ENCODE assay signal across 8 cellular contexts in genomic region chr5:138438724-138439536, GRCh38. TPM values are rescaled to one million over a fixed set of nuclear protein-coding genes. Genes with fewer than 3 reads are reported as not detected.
DNase-seq lines count a peak whose midpoint lies in the region; ATAC-seq, FAIRE-seq and TF ChIP-seq lines count a peak whose summit lies in the region.

Gene REEP2, plus strand, starts transcription at chr5:138439057. Its CDS starts 152 bp downstream, at chr5:138439209.

- peaks cover 9% of the 10 kb centered on the region for H3K4me1 ChIP-seq in endothelial cell of umbilical vein (ENCODE audit: control insufficient read depth, extremely low read depth, insufficient read depth, low read length)
- H3K4me1 ChIP-seq in mucosa of descending colon (ENCODE audit: low read depth) = peaks cover 5% of the 10 kb centered on the region

- H3K4me3 Mint-ChIP-seq in stimulated activated naive B cell treated with anti-CD40 and anti-IgM and Interleukin-4, amounts not matched to agents 10 μg/mL and 1 μg/mL and 100 μg/mL, for 72 hours = peak within 1 kb of the TSS; percentile 85 to 88

- no peaks in the 10 kb centered on the region for H4K20me1 ChIP-seq in endothelial cell of umbilical vein (replicated peaks; ENCODE audit: control insufficient read depth, extremely low read depth, insufficient read depth, low read length)

- DNase-seq in NCI-H345 (lab: John Stamatoyannopoulos, UW) = peak; percentile 74
- DNase-seq in activated CD8-positive, alpha-beta memory T cell treated with anti-CD3 and anti-CD28 coated beads for 48 hours (ENCODE audit: low read depth in 2 of 3, low spot score in 2 of 3) = peak in 2 of 3 experiments; percentile 36 to 49
- peak; percentile 42 for DNase-seq in endothelial cell of umbilical vein (ENCODE audit: low read depth, low spot score)
- DNase-seq in mucosa of descending colon = peak in 1 of 3 donors; percentile 57
- peak; percentile 55 for DNase-seq in stimulated activated naive B cell treated with anti-CD40 and anti-IgM and Interleukin-4, amounts not matched to agents 10 μg/mL and 1 μg/mL and 100 μg/mL, for 72 hours
- DNase-seq in NCI-H2107 (lab: John Stamatoyannopoulos, UW) = no peak

- POLR2A ChIA-PET in endothelial cell of umbilical vein (lab: Charles Lee) = interaction anchor here (1.5 kb wide), 1 partner anchor 9 kb away, joined by 3 read pairs; no protein-coding TSS in a partner anchor

- CTCF ChIA-PET in endothelial cell of umbilical vein (lab: Charles Lee) = interaction anchor here (0.6 to 3.0 kb wide), 5 partner anchors 8 to 104 kb away, joined by 3 to 25 read pairs (median 6); partner anchors contain the start of gene ETF1

- peaks cover 11 to 28% of the 10 kb centered on the region in 2 donors for H3K36me3 Mint-ChIP-seq in stimulated activated naive B cell treated with anti-CD40 and anti-IgM and Interleukin-4, amounts not matched to agents 10 μg/mL and 1 μg/mL and 100 μg/mL, for 72 hours

- no peak within 1 kb of the TSS for H3K27ac ChIP-seq in endothelial cell of umbilical vein (ENCODE audit: insufficient read depth, low read depth, low read length)

- TF ChIP-seq POLR2A in endothelial cell of umbilical vein (IDR thresholded peaks at IDR 0.05; ENCODE audit: low read depth, low read length) = no peak

- peak within 1 kb of the TSS; percentile 72 for H3K27ac Mint-ChIP-seq in stimulated activated naive B cell treated with anti-CD40 and anti-IgM and Interleukin-4, amounts not matched to agents 10 μg/mL and 1 μg/mL and 100 μg/mL, for 72 hours

- H3K9me3 Mint-ChIP-seq in stimulated activated naive B cell treated with anti-CD40 and anti-IgM and Interleukin-4, amounts not matched to agents 10 μg/mL and 1 μg/mL and 100 μg/mL, for 72 hours = no peaks in the 10 kb centered on the region

- ATAC-seq in HG02798 (IDR thresholded peaks at IDR 0.05; ENCODE audit: poor library complexity, unreplicated experiment) (peak; percentile 81), mucosa of descending colon (peak; percentile 81)
- ATAC-seq in stimulated activated naive B cell treated with anti-CD40 and anti-IgM and Interleukin-4, amounts not matched to agents 10 μg/mL and 1 μg/mL and 100 μg/mL, for 72 hours (replicated peaks) = peak; percentile 87 to 91

- H3K27me3 Mint-ChIP-seq in stimulated activated naive B cell treated with anti-CD40 and anti-IgM and Interleukin-4, amounts not matched to agents 10 μg/mL and 1 μg/mL and 100 μg/mL, for 72 hours = peaks cover 0 to 5% of the 10 kb centered on the region in 2 donors

- H3K4me2 ChIP-seq in endothelial cell of umbilical vein (ENCODE audit: insufficient read depth, low read length) = peak within 1 kb of the TSS; percentile 91

- peak; percentile 50 for FAIRE-seq in endothelial cell of umbilical vein (lab: Jason Lieb, UNC)

- H3K9me1 ChIP-seq in endothelial cell of umbilical vein (replicated peaks; ENCODE audit: control insufficient read depth, extremely low read depth, insufficient read depth, low read length) = no peaks in the 10 kb centered on the region

- no peaks in the 10 kb centered on the region for H3K27me3 ChIP-seq in endothelial cell of umbilical vein (ENCODE audit: control insufficient read depth in 2 of 2, insufficient read depth in 2 of 2, low read length in 2 of 2)

- H3K4me3 ChIP-seq in GM12875 (ENCODE audit: low read depth, low read length) (peak within 1 kb of the TSS; percentile 26), endothelial cell of umbilical vein (replicated peaks in 1 of 3; ENCODE audit: insufficient read depth in 1 of 3, low read depth in 1 of 3, low read length in 3 of 3) (peak within 1 kb of the TSS; percentile 50 to 80 (median 54)), mucosa of descending colon (no peak within 1 kb of the TSS)

- peak within 1 kb of the TSS; percentile 10 for H3K9ac ChIP-seq in endothelial cell of umbilical vein (replicated peaks; ENCODE audit: extremely low read depth, insufficient read depth, low read length)

- peaks cover 11 to 32% of the 10 kb centered on the region in 2 donors for H3K4me1 Mint-ChIP-seq in stimulated activated naive B cell treated with anti-CD40 and anti-IgM and Interleukin-4, amounts not matched to agents 10 μg/mL and 1 μg/mL and 100 μg/mL, for 72 hours

- peak within 1 kb of the TSS; percentile 91 for H2AFZ ChIP-seq in endothelial cell of umbilical vein (ENCODE audit: low read depth, low read length)

- BruUV-seq in endothelial cell of umbilical vein (replicated peaks; lab: Mats Ljungman, UMichigan) = no TSS peak

- H3K9me3 ChIP-seq in endothelial cell of umbilical vein (replicated peaks; ENCODE audit: control insufficient read depth, insufficient read depth, low read length) = no peaks in the 10 kb centered on the region
- H3K9me3 ChIP-seq in mucosa of descending colon = no peaks in the 10 kb centered on the region

- dilution Hi-C loops in endothelial cell of umbilical vein (cut with MboI; ENCODE audit: extremely low pct_ligation_motif_present, low sequenced_read_pairs) = no loop called here

- no peak for TF ChIP-seq CTCF in GM12875 (IDR thresholded peaks at IDR 0.05; ENCODE audit: borderline replicate concordance, insufficient read depth, low read depth, low read length)
- TF ChIP-seq CTCF in endothelial cell of umbilical vein (IDR thresholded peaks at IDR 0.05; ENCODE audit: extremely low read depth in 1 of 2, insufficient read depth in 1 of 2, low read depth in 1 of 2, low read length in 2 of 2) = no peak
- TF ChIP-seq CTCF in mucosa of descending colon (IDR thresholded peaks at IDR 0.05) = no peak

- peaks cover 7 to 9% of the 10 kb centered on the region in 2 experiments for H3K36me3 ChIP-seq in endothelial cell of umbilical vein (ENCODE audit: control insufficient read depth in 2 of 2, extremely low read depth in 1 of 2, insufficient read depth in 2 of 2, low read length in 2 of 2)
- peaks cover 10% of the 10 kb centered on the region for H3K36me3 ChIP-seq in mucosa of descending colon (ENCODE audit: low read depth)

- no peaks in the 10 kb centered on the region for H3K79me2 ChIP-seq in endothelial cell of umbilical vein (ENCODE audit: control insufficient read depth, insufficient read depth, low read length)

- intact Hi-C loops in endothelial cell of umbilical vein (cut with micrococcal nuclease) = no loop called here
- intact Hi-C loops in mucosa of descending colon (cut with DNase I, micrococcal nuclease) = no loop called here

TF ChIP-seq in endothelial cell of umbilical vein, 7 proteins besides CTCF, POLR2A, EP300 and RAD21:
- TF ChIP-seq FOS (IDR thresholded peaks at IDR 0.05; ENCODE audit: borderline replicate concordance, insufficient read depth, low read length) = no peak
TF ChIP-seq in endothelial cell of umbilical vein: peak in this region for 0.

RNA-seq across cellular contexts. Expression of gene REEP2, which starts in this region (rescaled TPM):
- 4.0 and 4.4 TPM in 2 replicates for total RNA-seq in endothelial cell of umbilical vein
- polyA plus RNA-seq in endothelial cell of umbilical vein = 4.8 and 5.3 TPM in 2 replicates
- polyA plus RNA-seq in endothelial cell of umbilical vein (2011; cell fraction: cytosol; rRNA removed) = 4.3 and 4.5 TPM in 2 replicates
- polyA plus RNA-seq in endothelial cell of umbilical vein (2011; cell fraction: nucleus; rRNA removed) = 5.3 and 6.5 TPM in 2 replicates
- 2.4 and 3.5 TPM in 2 replicates for polyA plus RNA-seq in endothelial cell of umbilical vein (2012)
- 5.2 and 9.2 TPM in 2 replicates for polyA minus RNA-seq in endothelial cell of umbilical vein
- not detected for polyA minus RNA-seq in endothelial cell of umbilical vein (2011; cell fraction: cytosol; rRNA and poly(A)+ RNA removed)
- 1.1 and 1.9 TPM in 2 replicates for polyA minus RNA-seq in endothelial cell of umbilical vein (2011; cell fraction: nucleus; rRNA and poly(A)+ RNA removed)
- 10 to 100 TPM in 1 of 3 donors, 1 to 10 TPM in 2; 1.0 to 16.3 (median 2.7) TPM for total RNA-seq in mucosa of descending colon
